8 cellular contexts compared by ENCODE assay signal in genomic region chr6:39865011-39865888, GRCh38.
A peak's percentile ranks its signal among the peaks of the same experiment; 100 is the strongest.
DNase-seq lines count a peak whose midpoint lies in the region; ATAC-seq, FAIRE-seq and TF ChIP-seq lines count a peak whose summit lies in the region.

No MANE protein-coding gene starts in this region.

- FAIRE-seq in H54 (lab: Jason Lieb, UNC) (no peak), RCC 7860 (lab: Jason Lieb, UNC) (no peak)

- DNase-seq in Ammon's horn (ENCODE audit: low spot score): peak; percentile 63
- DNase-seq in H54 (ENCODE audit: insufficient read length, low spot score): peak; percentile 67
- DNase-seq in RCC 7860 (ENCODE audit: low spot score): peak; percentile 36
- peak; percentile 52 for DNase-seq in activated naive CD4-positive, alpha-beta T cell treated with anti-CD3 and anti-CD28 coated beads, Interleukin-2, amount 50 U/mL, for 16 hours
- peak; percentile 83 for DNase-seq in left cardiac atrium
- DNase-seq in retina: peak; percentile 34

- TF ChIP-seq POLR2A in H54 (IDR thresholded peaks at IDR 0.05; ENCODE audit: low read depth, low read length): no peak

- ATAC-seq in left cardiac atrium (peak; percentile 39 to 72), HG03097 (IDR thresholded peaks at IDR 0.05; ENCODE audit: low FRiP score, unreplicated experiment) (no peak), GM18861 (IDR thresholded peaks at IDR 0.05; ENCODE audit: unreplicated experiment) (no peak)

- intact Hi-C loops in left cardiac atrium (cut with DNase I): no loop called here

Comparison
In these comparisons a context has a peak if more than half of its experiments do, and no peak if none do; other contexts are left out.
1. ATAC-seq: peak in left cardiac atrium (2 of 2); none in HG03097 (single experiment) and GM18861 (single experiment).
2. Peak in every context shown above with its lines, with median percentiles within 50 percentile points of each other: DNase-seq.